In the genomic region with DNA sequence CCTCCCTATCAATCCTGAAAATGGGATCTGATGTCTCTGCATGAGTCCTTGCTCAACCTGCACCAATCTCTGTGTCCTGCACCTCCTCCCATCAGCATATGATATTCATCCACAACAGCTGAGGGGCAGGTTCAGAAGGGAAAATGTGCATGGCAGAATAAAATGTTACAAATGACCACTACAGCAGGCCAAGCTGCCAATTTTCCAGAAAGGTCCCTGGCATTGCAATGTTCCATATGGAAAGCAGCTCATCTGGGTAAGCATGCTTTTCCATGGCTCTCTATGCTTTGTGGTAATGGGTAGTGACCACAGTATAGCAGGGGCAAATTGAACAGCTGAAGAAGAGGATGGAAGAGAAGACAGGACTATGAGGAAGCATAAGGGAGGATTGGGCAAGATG, we compare ENCODE assay signal across 23 cellular contexts.
"Had no signal": no experiment of that assay in that cellular context is flagged by ENCODE, and none has a peak within 500 bp of the region (broad histone marks: within the 10 kb centered on the region; RNA-seq: fewer than 3 reads in every experiment).

No MANE protein-coding gene starts in this region.

- H3K27ac ChIP-seq: stomach, suprapubic skin, testis, thoracic aorta, thyroid gland, tibial artery, tibial nerve, transverse colon, upper lobe of left lung, upper lobe of right lung, uterus, vagina had no signal

- H3K4me1 ChIP-seq: stomach, suprapubic skin, testis, thyroid gland, tibial nerve, transverse colon, upper lobe of left lung, upper lobe of right lung, uterus, vagina had no signal

- H3K4me3 ChIP-seq: stomach, suprapubic skin, testis, thoracic aorta, thyroid gland, tibial artery, tibial nerve, transverse colon, upper lobe of left lung, upper lobe of right lung, uterus, vagina had no signal

- H3K36me3 ChIP-seq: stomach, suprapubic skin, thoracic aorta, thyroid gland, tibial artery, tibial nerve, transverse colon, upper lobe of left lung, upper lobe of right lung, uterus, vagina had no signal

- H3K27me3 ChIP-seq: stomach, suprapubic skin, testis, thyroid gland, tibial artery, tibial nerve, transverse colon, upper lobe of left lung, upper lobe of right lung, uterus, vagina had no signal

- DNase-seq: stimulated activated CD4-positive, alpha-beta T cell treated with anti-CD3 and anti-CD28 coated beads, Interleukin-2, amount 100 ng/mL, for 48 hours; stimulated activated CD4-positive, alpha-beta T cell treated with anti-CD3 and anti-CD28 coated beads, Interleukin-4, amount 100 ng/mL, for 1 hour; stimulated activated CD4-positive, alpha-beta T cell treated with anti-CD3 and anti-CD28 coated beads, Interleukin-4, amount 100 ng/mL, for 24 hours; stimulated activated CD4-positive, alpha-beta T cell treated with anti-CD3 and anti-CD28 coated beads, Interleukin-4, amount 100 ng/mL, for 4 hours; stimulated activated CD8-positive, alpha-beta memory T cell treated with anti-CD3 and anti-CD28 coated beads, Interleukin-4, amount 100 ng/mL, for 48 hours; stimulated activated naive B cell treated with anti-CD40 and anti-IgM and Interleukin-4, amounts not matched to agents 10 μg/mL and 1 μg/mL and 100 μg/mL, for 72 hours; stimulated activated naive CD4-positive, alpha-beta T cell; stimulated activated naive CD4-positive, alpha-beta T cell treated with Interleukin-2 at 50 U/mL for 16 hours; stimulated activated naive CD8-positive, alpha-beta T cell treated with anti-CD3 and anti-CD28 coated beads, Interleukin-15, amount 100 ng/mL, for 72 hours; stimulated activated naive CD8-positive, alpha-beta T cell treated with anti-CD3 and anti-CD28 coated beads, Interleukin-15, Interleukin-2, amounts not matched to agents 100 U/mL and 50 U/mL, for 24 hours; stomach; testis; thyroid gland; tibial artery; transverse colon; trophoblast cell; upper lobe of left lung; upper lobe of right lung; uterus had no signal
